In genomic region chr21:42199488-42200463, GRCh38 we compare ENCODE assay signal across 8 cellular contexts. TPM values are rescaled to one million over a fixed set of nuclear protein-coding genes. Genes with fewer than 3 reads are reported as not detected.
DNase-seq lines count a peak whose midpoint lies in the region; ATAC-seq and TF ChIP-seq lines count a peak whose summit lies in the region.

No MANE protein-coding gene starts in this region.

- 67 to 75% methylated on average over 9 of the region's 9 CpGs for WGBS in lung, 2 donors

- H3K9me3 ChIP-seq in adipocyte (ENCODE audit: control insufficient read depth, low read length) (no peaks in the 10 kb centered on the region), lung (ENCODE audit: control insufficient read depth in 2 of 2, insufficient read depth in 1 of 2, low read length in 1 of 2) (no peaks in the 10 kb centered on the region)

- H3K4me3 ChIP-seq in adipocyte (ENCODE audit: low read length), result no peak overlapping the region
- no peak overlapping the region for H3K4me3 ChIP-seq in lung

- ATAC-seq in lung (ENCODE audit: insufficient read depth, low FRiP score) (peak; percentile 55), HG03354 (IDR thresholded peaks at IDR 0.05; ENCODE audit: poor library complexity, severe bottlenecking, unreplicated experiment) (no peak), HG02571 (IDR thresholded peaks at IDR 0.05; ENCODE audit: unreplicated experiment) (no peak), HG03159 (IDR thresholded peaks at IDR 0.05; ENCODE audit: unreplicated experiment) (no peak)

- no peak for TF ChIP-seq CTCF in lung (IDR thresholded peaks at IDR 0.05; ENCODE audit: control extremely low read depth, extremely low read depth)

- H3K36me3 ChIP-seq in adipocyte (ENCODE audit: control insufficient read depth, insufficient read depth, low read length, severe bottlenecking) (no peaks in the 10 kb centered on the region), lung (ENCODE audit: control insufficient read depth in 2 of 2, insufficient read depth in 2 of 2, low read length in 2 of 2) (no peaks in the 10 kb centered on the region)

- H3K27ac ChIP-seq in lung (ENCODE audit: low read depth in 1 of 2, low read length in 1 of 2), result peak overlapping the region in 1 of 2 donors; percentile 50

- peaks cover 2% of the 10 kb centered on the region for H3K27me3 ChIP-seq in adipocyte (replicated peaks; ENCODE audit: control insufficient read depth, insufficient read depth, low read length)
- no peaks in the 10 kb centered on the region for H3K27me3 ChIP-seq in lung (ENCODE audit: control insufficient read depth, insufficient read depth)

- no peak overlapping the region for H3K9ac ChIP-seq in adipocyte (ENCODE audit: low read length)

- peak; percentile 80 for DNase-seq in GM03348 (ENCODE audit: low spot score)
- peak; percentile 71 to 88 for DNase-seq in Kasumi-1 (lab: John Stamatoyannopoulos, UW)
- DNase-seq in adipocyte (ENCODE audit: low read depth), result peak; percentile 76
- DNase-seq in lung (ENCODE audit: low spot score), result no peak
- DNase-seq in retina, result no peak

- H3K4me1 ChIP-seq in adipocyte (ENCODE audit: control insufficient read depth, insufficient read depth, low read length), result peaks cover 27% of the 10 kb centered on the region
- peaks cover 4 to 9% of the 10 kb centered on the region in 2 donors for H3K4me1 ChIP-seq in lung (ENCODE audit: control insufficient read depth in 2 of 2, insufficient read depth in 2 of 2, low read length in 2 of 2)

RNA-seq across cellular contexts. Expression of gene ABCG1, which starts 19.2 kb away (rescaled TPM):
- 10 to 100 TPM; 36.4 to 65.0 TPM for total RNA-seq in lung
- 10 to 100 TPM; 11.5 to 33.5 TPM for polyA plus RNA-seq in lung

Comparison
In these comparisons a context has a peak if more than half of its experiments do, and no peak if none do; other contexts are left out.
1. DNase-seq: peak in GM03348 (single experiment), Kasumi-1 (2 of 2) and adipocyte (single experiment); none in lung (single experiment) and retina (single experiment).